ENCODE assay signal across 15 cellular contexts in the genomic region with DNA sequence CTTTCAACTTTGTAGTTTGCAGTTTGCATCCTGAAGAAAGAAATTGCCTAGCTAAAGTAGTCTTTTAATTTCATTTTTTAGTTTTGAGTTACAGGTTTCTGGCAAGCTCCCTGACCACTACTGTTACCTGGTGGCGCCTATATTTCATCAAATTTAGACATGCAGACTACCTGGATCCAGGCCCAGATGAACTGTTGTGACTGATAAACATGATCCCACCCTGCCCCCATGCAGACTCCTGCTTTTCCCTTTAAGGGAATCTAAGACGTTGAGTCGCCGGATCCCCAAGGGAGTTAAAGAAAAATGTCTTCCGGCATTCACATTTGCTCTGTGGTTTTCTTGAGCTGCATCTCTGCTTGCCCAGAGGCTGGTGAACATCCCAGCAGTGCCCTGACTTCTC. TPM values are rescaled to one million over a fixed set of nuclear protein-coding genes. Genes with fewer than 3 reads are reported as not detected.
A peak's percentile ranks its signal among the peaks of the same experiment; 100 is the strongest.
DNase-seq lines count a peak whose midpoint lies in the region; ATAC-seq, FAIRE-seq and TF ChIP-seq lines count a peak whose summit lies in the region.
"Had no signal": no experiment of that assay in that cellular context is flagged by ENCODE, and none has a peak within 500 bp of the region (broad histone marks: within the 10 kb centered on the region; RNA-seq: fewer than 3 reads in every experiment).

No MANE protein-coding gene starts in this region.

- POLR2A ChIA-PET in A673 (lab: Charles Lee; ENCODE audit: low non-redundant PET), result interaction anchor here (0.6 kb wide), 1 partner anchor 74 kb away, joined by 3 read pairs; no protein-coding TSS in a partner anchor

- no peak for TF ChIP-seq CTCF in A673 (conservative IDR thresholded peaks at IDR 0.05; ENCODE audit: low read depth, low read length)
- TF ChIP-seq CTCF in stomach (IDR thresholded peaks at IDR 0.05), result no peak

- FAIRE-seq in H54 (lab: Jason Lieb, UNC), result peak; percentile 83

- no peaks in the 10 kb centered on the region for H3K27me3 ChIP-seq in A673 (replicated peaks; ENCODE audit: insufficient read depth, low read depth, low read length, poor library complexity)
- no peaks in the 10 kb centered on the region for H3K27me3 ChIP-seq in iPS-15b (ENCODE audit: control insufficient read depth, insufficient read depth, low read length)
- H3K27me3 ChIP-seq in stomach, result no peaks in the 10 kb centered on the region

- intact Hi-C loops in A673 (cut with micrococcal nuclease; ENCODE audit: unreplicated experiment) (no loop called here), stomach (cut with DNase I; ENCODE audit: low total_unique reads) (no loop called here)

- no peak for TF ChIP-seq EP300 in stomach (IDR thresholded peaks at IDR 0.05)

- H3K4me3 ChIP-seq in A673 (ENCODE audit: low read depth, low read length, poor library complexity, severe bottlenecking) (peak overlapping the region; percentile 11), iPS-15b (ENCODE audit: low read depth, low read length) (no peak overlapping the region), stomach (no peak overlapping the region)
- H3K4me3 ChIP-seq: lung had no signal

- peak overlapping the region; percentile 66 for H3K27ac ChIP-seq in A673 (ENCODE audit: low read depth, low read length, poor library complexity, severe bottlenecking)
- no peak overlapping the region for H3K27ac ChIP-seq in stomach
- H3K27ac ChIP-seq: epithelial cell of prostate had no signal

- ATAC-seq in GM19035 (IDR thresholded peaks at IDR 0.05; ENCODE audit: unreplicated experiment), result no peak
- ATAC-seq: activated CD4-positive, CD25-positive, alpha-beta regulatory T cell treated with anti-CD3 and anti-CD28 coated beads, Interleukin-2, amount 50 U/mL, for 24 hours had no signal

- WGBS in stomach, 5 donors, result 57 to 70% (median 59%) methylated on average over 5 of the region's 5 CpGs

- CTCF ChIA-PET in A673 (lab: Charles Lee), result interaction anchor here (0.7 kb wide), 1 partner anchor 106 kb away, joined by 3 read pairs; no protein-coding TSS in a partner anchor

- H3K4me1 ChIP-seq in A673 (ENCODE audit: insufficient read depth, low read length, poor library complexity, severe bottlenecking) (peaks cover 25% of the 10 kb centered on the region), iPS-15b (ENCODE audit: control insufficient read depth, insufficient read depth, low read length) (peaks cover 5% of the 10 kb centered on the region), stomach (peaks cover 0 to 11% (median 4%) of the 10 kb centered on the region in 4 donors)

- no peaks in the 10 kb centered on the region for H3K9me3 ChIP-seq in A673 (ENCODE audit: low read depth, low read length, poor library complexity, severe bottlenecking)
- H3K9me3 ChIP-seq in iPS-15b (ENCODE audit: control insufficient read depth, insufficient read depth, low read length), result no peaks in the 10 kb centered on the region
- H3K9me3 ChIP-seq in stomach, result no peaks in the 10 kb centered on the region

- no peak for TF ChIP-seq POLR2A in H54 (IDR thresholded peaks at IDR 0.05; ENCODE audit: low read depth, low read length)
- no peak for TF ChIP-seq POLR2A in stomach (IDR thresholded peaks at IDR 0.05)

- H3K9ac ChIP-seq in iPS-15b (ENCODE audit: low read depth, low read length), result peak overlapping the region; percentile 19

- no peaks in the 10 kb centered on the region for H3K36me3 ChIP-seq in A673 (ENCODE audit: insufficient read depth, low read length, poor library complexity, severe bottlenecking)
- no peaks in the 10 kb centered on the region for H3K36me3 ChIP-seq in iPS-15b (ENCODE audit: control insufficient read depth, insufficient read depth, low read length)
- H3K36me3 ChIP-seq in stomach, result no peaks in the 10 kb centered on the region

- DNase-seq in A673 (ENCODE audit: low spot score), result peak; percentile 88
- no peak for DNase-seq in H54 (ENCODE audit: insufficient read length, low spot score)
- DNase-seq in SK-N-DZ (ENCODE audit: low spot score), result peak; percentile 20
- no peak for DNase-seq in NCI-H1417 treated with DMSO at 0.1 percent for 48 hours (lab: John Stamatoyannopoulos, UW)
- no peak for DNase-seq in stomach
- DNase-seq in activated T-cell treated with anti-CD3 and anti-CD28 coated beads, Interleukin-2, amount 50 U/mL, for 1 hour, result no peak
- DNase-seq: CD4-positive, alpha-beta T cell; NCI-H748 treated with DMSO at 0.1 percent for 48 hours; stimulated activated CD4-positive, alpha-beta T cell treated with anti-CD3 and anti-CD28 coated beads, Interleukin-12 subunit alpha, Interleukin-12 subunit beta, amount 100 ng/mL, for 4 hours; stimulated activated naive CD4-positive, alpha-beta T cell treated with Interleukin-2 at 50 U/mL for 16 hours had no signal

- BruUV-seq in A673 (replicated peaks; lab: Mats Ljungman, UMichigan), result no TSS peak

RNA-seq across cellular contexts. Expression of gene METAP1D, which starts 22.2 kb away (rescaled TPM):
- 11.8 and 12.7 TPM in 2 replicates for total RNA-seq in A673 (2021)
- 10.9 and 14.7 TPM in 2 replicates for polyA plus RNA-seq in SK-N-DZ (2014; cell fraction: cytosol; rRNA removed)
- polyA plus RNA-seq in SK-N-DZ (2014; cell fraction: nucleus; rRNA removed), result 21.5 and 32.4 TPM in 2 replicates
- 10 to 100 TPM in 1 of 5 donors, 1 to 10 TPM in 4; 3.5 to 16.2 (median 5.8) TPM for total RNA-seq in stomach
- 1 to 10 TPM; 2.9 to 5.3 (median 3.5) TPM for polyA plus RNA-seq in stomach

Comparison
In these comparisons a context has a peak if more than half of its experiments do, and no peak if none do; other contexts are left out.
1. DNase-seq: peak in A673 (single experiment) and SK-N-DZ (single experiment); none in H54 (single experiment), NCI-H1417 treated with DMSO at 0.1 percent for 48 hours (single experiment), stomach (single experiment) and activated T-cell treated with anti-CD3 and anti-CD28 coated beads, Interleukin-2, amount 50 U/mL, for 1 hour (single experiment).